Comparison of ENCODE assay signal across 8 cellular contexts in genomic region chr9:76691761-76692313, GRCh38.
DNase-seq lines count a peak whose midpoint lies in the region; ATAC-seq and TF ChIP-seq lines count a peak whose summit lies in the region.

No MANE protein-coding gene starts in this region.

- no peak overlapping the region for H3K27ac Mint-ChIP-seq in activated naive CD8-positive, alpha-beta T cell treated with anti-CD3 and anti-CD28 coated beads for 36 hours

- H3K4me3 ChIP-seq in BE2C (ENCODE audit: low read depth, low read length) (peak overlapping the region; percentile 64), upper lobe of left lung (peak overlapping the region in 3 of 4 donors; percentile 1 to 36 (median 22)), tibial nerve (peak overlapping the region in 2 of 4 donors; percentile 16 to 42)

- no peak for ATAC-seq in upper lobe of left lung (ENCODE audit: low FRiP score in 2 of 2)

- H3K9me3 Mint-ChIP-seq in activated naive CD8-positive, alpha-beta T cell treated with anti-CD3 and anti-CD28 coated beads for 36 hours: no peaks in the 10 kb centered on the region

- H3K36me3 ChIP-seq in BE2C (no peaks in the 10 kb centered on the region), upper lobe of left lung (no peaks in the 10 kb centered on the region), tibial nerve (no peaks in the 10 kb centered on the region)

- WGBS in upper lobe of left lung, 2 donors: 6 to 13% methylated on average over 13 of the region's 13 CpGs
- WGBS in tibial nerve, 2 donors: 4 to 8% methylated on average over 13 of the region's 13 CpGs

- H3K4me1 ChIP-seq in BE2C (peaks cover 6% of the 10 kb centered on the region), upper lobe of left lung (peaks cover 0 to 12% (median 10%) of the 10 kb centered on the region in 4 donors), tibial nerve (peaks cover 0 to 13% (median 0%) of the 10 kb centered on the region in 4 donors)

- H3K36me3 Mint-ChIP-seq in activated naive CD8-positive, alpha-beta T cell treated with anti-CD3 and anti-CD28 coated beads for 36 hours: no peaks in the 10 kb centered on the region

- H3K4me1 Mint-ChIP-seq in activated naive CD8-positive, alpha-beta T cell treated with anti-CD3 and anti-CD28 coated beads for 36 hours: peaks cover 17% of the 10 kb centered on the region

- H3K27ac ChIP-seq in upper lobe of left lung: peak overlapping the region in 1 of 4 donors; percentile 54
- H3K27ac ChIP-seq in tibial nerve: no peak overlapping the region

- peaks cover 58% of the 10 kb centered on the region for H3K27me3 Mint-ChIP-seq in activated naive CD8-positive, alpha-beta T cell treated with anti-CD3 and anti-CD28 coated beads for 36 hours

- H3K4me3 Mint-ChIP-seq in activated naive CD8-positive, alpha-beta T cell treated with anti-CD3 and anti-CD28 coated beads for 36 hours: peak overlapping the region; percentile 57

- TF ChIP-seq CTCF in BE2C (IDR thresholded peaks at IDR 0.05; ENCODE audit: low read depth, low read length): no peak
- no peak for TF ChIP-seq CTCF in upper lobe of left lung (IDR thresholded peaks at IDR 0.05)
- TF ChIP-seq CTCF in tibial nerve (IDR thresholded peaks at IDR 0.05): no peak

- no peak for TF ChIP-seq EP300 in upper lobe of left lung (IDR thresholded peaks at IDR 0.05)
- no peak for TF ChIP-seq EP300 in tibial nerve (IDR thresholded peaks at IDR 0.05)

- no peaks in the 10 kb centered on the region for H3K9me3 ChIP-seq in BE2C
- H3K9me3 ChIP-seq in upper lobe of left lung: no peaks in the 10 kb centered on the region
- no peaks in the 10 kb centered on the region for H3K9me3 ChIP-seq in tibial nerve

- H3K27me3 ChIP-seq in BE2C (no peaks in the 10 kb centered on the region), upper lobe of left lung (no peaks in the 10 kb centered on the region), tibial nerve (no peaks in the 10 kb centered on the region)

- TF ChIP-seq POLR2A in upper lobe of left lung (IDR thresholded peaks at IDR 0.05) (no peak), tibial nerve (IDR thresholded peaks at IDR 0.05) (no peak)

- DNase-seq in BE2C (no peak), LHCN-M2 (ENCODE audit: low read depth) (peak; percentile 50), left kidney (ENCODE audit: low read depth, low spot score) (peak; percentile 68), upper lobe of left lung (no peak), tibial nerve (ENCODE audit: low spot score in 2 of 2) (no peak), NOMO-1 (lab: John Stamatoyannopoulos, UW; ENCODE audit: unreplicated experiment in 2 of 2) (no peak)
- no peak for DNase-seq in activated naive CD8-positive, alpha-beta T cell treated with anti-CD3 and anti-CD28 coated beads for 36 hours
- no peak for DNase-seq in stimulated activated CD4-positive, alpha-beta T cell treated with anti-CD3 and anti-CD28 coated beads, Interleukin-2, amount 100 ng/mL, for 48 hours

Comparison
In these comparisons a context has a peak if more than half of its experiments do, and no peak if none do; other contexts are left out.
1. DNase-seq: peak in LHCN-M2 (single experiment) and left kidney (single experiment); none in BE2C (single experiment), activated naive CD8-positive, alpha-beta T cell treated with anti-CD3 and anti-CD28 coated beads for 36 hours (single experiment), upper lobe of left lung (0 of 2), tibial nerve (0 of 2), NOMO-1 (0 of 2) and stimulated activated CD4-positive, alpha-beta T cell treated with anti-CD3 and anti-CD28 coated beads, Interleukin-2, amount 100 ng/mL, for 48 hours (0 of 2).